Comparison of ENCODE assay signal across 3 cellular contexts in genomic region chr5:164202338-164202737, GRCh38.
TF ChIP-seq lines count a peak whose summit lies in the region.

No MANE protein-coding gene starts in this region.

TF ChIP-seq in GM23338, 12 proteins besides CTCF, POLR2A, EP300 and RAD21 (continued from another document and continues in another):
- no peak for TF ChIP-seq REST (IDR thresholded peaks at IDR 0.05; ENCODE audit: unreplicated experiment)
- no peak for TF ChIP-seq POLR2AphosphoS5 (IDR thresholded peaks at IDR 0.05; ENCODE audit: low read depth)
- TF ChIP-seq JUNB (IDR thresholded peaks at IDR 0.05; ENCODE audit: unreplicated experiment), result no peak

TF ChIP-seq in WTC11, 78 proteins besides CTCF, POLR2A, EP300 and RAD21 (continued from another document):
- no peak for TF ChIP-seq EMX1 (CRISPR knock-in tag; IDR thresholded peaks at IDR 0.05)
- TF ChIP-seq TEAD1 (CRISPR knock-in tag; IDR thresholded peaks at IDR 0.05), result no peak
- no peak for TF ChIP-seq NFATC4 (CRISPR knock-in tag; IDR thresholded peaks at IDR 0.05)
- no peak for TF ChIP-seq SOX15 (CRISPR knock-in tag; IDR thresholded peaks at IDR 0.05)

TF ChIP-seq in endothelial cell of umbilical vein, 7 proteins besides CTCF, POLR2A, EP300 and RAD21:
- TF ChIP-seq MYC (IDR thresholded peaks at IDR 0.05; ENCODE audit: low read depth, low read length), result no peak
